18 cellular contexts compared by ENCODE assay signal in genomic region chr16:55668337-55669281, GRCh38. TPM values are rescaled to one million over a fixed set of nuclear protein-coding genes. Genes with fewer than 3 reads are reported as not detected.
DNase-seq lines count a peak whose midpoint lies in the region; ATAC-seq, FAIRE-seq and TF ChIP-seq lines count a peak whose summit lies in the region.
"Had no signal": no experiment of that assay in that cellular context is flagged by ENCODE, and none has a peak within 500 bp of the region (broad histone marks: within the 10 kb centered on the region; RNA-seq: fewer than 3 reads in every experiment).

No MANE protein-coding gene starts in this region.

- ATAC-seq in GM19452 (IDR thresholded peaks at IDR 0.05; ENCODE audit: unreplicated experiment) (no peak), HG03108 (IDR thresholded peaks at IDR 0.05; ENCODE audit: unreplicated experiment) (no peak)
- ATAC-seq: stimulated activated effector memory CD8-positive, alpha-beta T cell treated with anti-CD3 and anti-CD28 coated beads, Interleukin-12 subunit alpha, Interleukin-12 subunit beta, amount 100 ng/mL, for 72 hours had no signal

- H3K27me3 ChIP-seq in H1 (replicated peaks in 1 of 4; ENCODE audit: control insufficient read depth in 3 of 4, extremely low read depth in 1 of 4, insufficient read depth in 3 of 4, low read length in 3 of 4) (no peaks in the 10 kb centered on the region), mesenchymal stem cell (ENCODE audit: control insufficient read depth in 1 of 2, insufficient read depth in 1 of 2, low read length in 2 of 2) (peaks cover 0 to 8% of the 10 kb centered on the region in 2 experiments)

- H2BK15ac ChIP-seq in H1 (ENCODE audit: low read length) (no peak overlapping the region), mesenchymal stem cell (ENCODE audit: low read depth, poor library complexity, severe bottlenecking) (no peak overlapping the region)

- TF ChIP-seq CTCF in Calu3 (IDR thresholded peaks at IDR 0.05; ENCODE audit: unreplicated experiment): no peak
- TF ChIP-seq CTCF in H1 (IDR thresholded peaks at IDR 0.05; ENCODE audit: control extremely low read depth in 1 of 3, insufficient read depth in 1 of 3, low read depth in 1 of 3, low read length in 3 of 3): no peak

- H3K36me3 Mint-ChIP-seq in Calu3 (ENCODE audit: insufficient read depth, unreplicated experiment): no peaks in the 10 kb centered on the region
- H3K36me3 Mint-ChIP-seq: activated naive CD4-positive, alpha-beta T cell treated with anti-CD3 and anti-CD28 coated beads, Interleukin-2, amount 10 ng/mL, durations not matched to agents 7 days and 5 days; stimulated activated effector memory CD8-positive, alpha-beta T cell treated with anti-CD3 and anti-CD28 coated beads, Interleukin-12 subunit alpha, Interleukin-12 subunit beta, amount 100 ng/mL, for 72 hours had no signal

- POLR2A ChIA-PET in H1 (lab: Charles Lee; ENCODE audit: partially characterized antibody): no interaction called here

- H3K23ac ChIP-seq in H1 (ENCODE audit: insufficient read length) (no peak overlapping the region), mesenchymal stem cell (ENCODE audit: low read length in 2 of 2) (no peak overlapping the region)

- FAIRE-seq in H1 (lab: Jason Lieb, UNC): peak; percentile 72

- no peaks in the 10 kb centered on the region for H3K9me3 ChIP-seq in H1 (ENCODE audit: insufficient read depth in 2 of 2, low read depth in 1 of 2, low read length in 1 of 2)
- H3K9me3 ChIP-seq in mesenchymal stem cell (ENCODE audit: control insufficient read depth, low read length): no peaks in the 10 kb centered on the region

- no peak overlapping the region for H4K91ac ChIP-seq in H1 (replicated peaks; ENCODE audit: insufficient read length, low read length)
- no peak overlapping the region for H4K91ac ChIP-seq in mesenchymal stem cell (ENCODE audit: low read length)

- no peak for TF ChIP-seq EP300 in H1 (IDR thresholded peaks at IDR 0.05; ENCODE audit: borderline replicate concordance in 1 of 2, low read depth in 2 of 2, low read length in 2 of 2)

- no peak overlapping the region; the same call in 1 of the 2 replicates for H2AFZ ChIP-seq in H1 (ENCODE audit: low read length)
- H2AFZ ChIP-seq in mesenchymal stem cell (ENCODE audit: low read depth, low read length): no peak overlapping the region

- TF ChIP-seq RAD21 in H1 (IDR thresholded peaks at IDR 0.05 in 1 of 2, conservative IDR thresholded peaks at IDR 0.05 in 1 of 2; ENCODE audit: low read depth in 2 of 2, low read length in 2 of 2): no peak

- DNase-seq in Calu3: peak; percentile 50
- DNase-seq in LHCN-M2 (ENCODE audit: low read depth): peak; percentile 19
- DNase-seq in H1 (ENCODE audit: low read depth in 1 of 2, low spot score in 2 of 2): peak in 1 of 2 experiments; percentile 5
- DNase-seq in mesenchymal stem cell: no peak
- no peak for DNase-seq in activated CD4-positive, CD25-positive, alpha-beta regulatory T cell (lab: John Stamatoyannopoulos, UW)
- DNase-seq in activated CD8-positive, alpha-beta memory T cell treated with anti-CD3 and anti-CD28 coated beads for 24 hours: no peak
- DNase-seq: activated naive CD4-positive, alpha-beta T cell treated with anti-CD3 and anti-CD28 coated beads, Interleukin-2, amount 10 ng/mL, durations not matched to agents 7 days and 5 days; DMS79; erythroblast; NCI-H2081; NCI-H82; SIG-M5; stimulated activated CD4-positive, alpha-beta T cell treated with anti-CD3 and anti-CD28 coated beads, Interleukin-2, amount 100 ng/mL, for 48 hours had no signal

- H3K36me3 ChIP-seq in H1 (ENCODE audit: control insufficient read depth in 2 of 4, insufficient read depth in 4 of 4, low read length in 3 of 4) (no peaks in the 10 kb centered on the region), mesenchymal stem cell (ENCODE audit: control insufficient read depth in 1 of 2, insufficient read depth in 2 of 2, low read depth in 1 of 2, low read length in 2 of 2) (no peaks in the 10 kb centered on the region)

- H3K9ac ChIP-seq in H1 (replicated peaks in 1 of 4; ENCODE audit: extremely low read depth in 1 of 4, low read depth in 3 of 4, low read length in 3 of 4) (no peak overlapping the region), mesenchymal stem cell (ENCODE audit: low read length) (peak overlapping the region; percentile 31)
- H3K9ac ChIP-seq: KMS-11 had no signal

- no peak for TF ChIP-seq POLR2A in H1 (IDR thresholded peaks at IDR 0.05; ENCODE audit: control extremely low read depth in 1 of 2, low read depth in 2 of 2, low read length in 2 of 2)

- peak overlapping the region; percentile 20; the same call in 1 of the 2 replicates for H2BK5ac ChIP-seq in H1 (ENCODE audit: low read depth, low read length)
- no peak overlapping the region for H2BK5ac ChIP-seq in mesenchymal stem cell (ENCODE audit: low read depth, low read length, poor library complexity, severe bottlenecking)

- H2BK20ac ChIP-seq in H1 (ENCODE audit: low read length): peak overlapping the region; percentile 13; the same call in 1 of the 2 replicates

- H3K14ac ChIP-seq in H1 (ENCODE audit: insufficient read length) (no peak overlapping the region), mesenchymal stem cell (ENCODE audit: low read length in 2 of 2) (no peak overlapping the region)

- no peak overlapping the region for H2BK120ac ChIP-seq in H1 (replicated peaks; ENCODE audit: low read depth, low read length)
- no peak overlapping the region for H2BK120ac ChIP-seq in mesenchymal stem cell (ENCODE audit: low read depth, low read length)

- H2BK12ac ChIP-seq in H1 (ENCODE audit: low read depth, low read length): no peak overlapping the region
- no peak overlapping the region for H2BK12ac ChIP-seq in mesenchymal stem cell (ENCODE audit: low read length in 2 of 2)

- H3K4me1 ChIP-seq in H1 (replicated peaks in 1 of 4; ENCODE audit: control insufficient read depth in 3 of 4, insufficient read depth in 4 of 4, low read length in 3 of 4) (peaks cover 2 to 11% (median 5%) of the 10 kb centered on the region in 4 experiments; a peak in 5 of 7 replicates), mesenchymal stem cell (ENCODE audit: control insufficient read depth, insufficient read depth, low read depth, low read length) (no peaks in the 10 kb centered on the region)

- no peaks in the 10 kb centered on the region; the same call in 1 of the 2 replicates for H3K23me2 ChIP-seq in H1 (ENCODE audit: low read depth, low read length)

- no peaks in the 10 kb centered on the region for H4K20me1 ChIP-seq in H1 (replicated peaks in 1 of 2; ENCODE audit: control insufficient read depth in 1 of 2, insufficient read depth in 2 of 2, low read length in 2 of 2)

- CTCF ChIA-PET in Calu3 (lab: Charles Lee): interaction anchor here (0.6 to 1.2 kb wide), 2 partner anchors 172 to 204 kb away, joined by 3 to 4 read pairs; no protein-coding TSS in a partner anchor
- CTCF ChIA-PET in H1 (lab: Charles Lee; ENCODE audit: partially characterized antibody): interaction anchor here (0.9 to 3.1 kb wide), 8 partner anchors 8 to 204 kb away, joined by 3 to 13 read pairs (median 6); partner anchors contain the start of gene SLC6A2

- WGBS in H1 (ENCODE audit: extremely low coverage in 1 of 2, insufficient coverage in 1 of 2, insufficient read length in 1 of 2, insufficient replicate concordance in 2 of 2, low coverage in 1 of 2, low lambda C conversion rate in 2 of 2, missing lambda C conversion rate in 1 of 2), 2 experiments: 83% methylated on average over 9 of the region's 9 CpGs; no CpG with 5 or more reads in 1 of the 2 experiments
- 69% methylated on average over 9 of the region's 9 CpGs for WGBS in mesenchymal stem cell

- H3K9me3 Mint-ChIP-seq in Calu3 (ENCODE audit: low read depth, unreplicated experiment): peaks cover 3% of the 10 kb centered on the region
- H3K9me3 Mint-ChIP-seq: activated naive CD4-positive, alpha-beta T cell treated with anti-CD3 and anti-CD28 coated beads, Interleukin-2, amount 10 ng/mL, durations not matched to agents 7 days and 5 days had no signal

- no peak overlapping the region for H3K27ac Mint-ChIP-seq in Calu3 (ENCODE audit: unreplicated experiment)
- H3K27ac Mint-ChIP-seq: activated naive CD4-positive, alpha-beta T cell treated with anti-CD3 and anti-CD28 coated beads, Interleukin-2, amount 10 ng/mL, durations not matched to agents 7 days and 5 days; stimulated activated effector memory CD8-positive, alpha-beta T cell treated with anti-CD3 and anti-CD28 coated beads, Interleukin-12 subunit alpha, Interleukin-12 subunit beta, amount 100 ng/mL, for 72 hours had no signal

- no peak overlapping the region for H3K56ac ChIP-seq in H1 (replicated peaks; ENCODE audit: insufficient read length, low read depth, low read length)

- no peak overlapping the region for H3K18ac ChIP-seq in H1 (ENCODE audit: extremely low read depth, low read length)
- H3K18ac ChIP-seq in mesenchymal stem cell (ENCODE audit: low read depth in 1 of 2, low read length in 2 of 2): no peak overlapping the region

- no peaks in the 10 kb centered on the region for H3K4me1 Mint-ChIP-seq in Calu3 (ENCODE audit: low read depth, unreplicated experiment)
- H3K4me1 Mint-ChIP-seq: activated naive CD4-positive, alpha-beta T cell treated with anti-CD3 and anti-CD28 coated beads, Interleukin-2, amount 10 ng/mL, durations not matched to agents 7 days and 5 days; central memory CD8-positive, alpha-beta T cell; stimulated activated effector memory CD8-positive, alpha-beta T cell treated with anti-CD3 and anti-CD28 coated beads, Interleukin-12 subunit alpha, Interleukin-12 subunit beta, amount 100 ng/mL, for 72 hours had no signal

- no peak overlapping the region for H4K5ac ChIP-seq in H1 (ENCODE audit: insufficient read length, low read depth, low read length)

- peak overlapping the region in 1 of 2 experiments; percentile 13; a peak in 1 of 4 replicates for H3K4me2 ChIP-seq in H1 (ENCODE audit: insufficient read depth in 1 of 2, low read depth in 2 of 2, low read length in 2 of 2)
- no peak overlapping the region for H3K4me2 ChIP-seq in mesenchymal stem cell (ENCODE audit: low read length, poor library complexity, severe bottlenecking)
- H3K4me2 ChIP-seq: KMS-11 had no signal

- H3K4ac ChIP-seq in H1 (replicated peaks; ENCODE audit: insufficient read length, low read depth, low read length) (no peak overlapping the region), mesenchymal stem cell (ENCODE audit: low read depth in 1 of 2, low read length in 2 of 2) (no peak overlapping the region)

- H3K27ac ChIP-seq in H1 (ENCODE audit: low read depth, low read length) (no peak overlapping the region), mesenchymal stem cell (ENCODE audit: low read length, poor library complexity, severe bottlenecking) (no peak overlapping the region)
- H3K27ac ChIP-seq: KMS-11 had no signal

- no peak overlapping the region for H3K4me3 ChIP-seq in H1 (ENCODE audit: extremely low read depth in 1 of 4, insufficient read depth in 2 of 4, low read depth in 3 of 4, low read length in 4 of 4)
- H3K4me3 ChIP-seq in mesenchymal stem cell (ENCODE audit: insufficient read depth in 1 of 2, low read depth in 1 of 2, low read length in 2 of 2): no peak overlapping the region

- intact Hi-C loops in Calu3 (cut with micrococcal nuclease; ENCODE audit: unreplicated experiment): no loop called here

- no peak overlapping the region for H4K8ac ChIP-seq in H1 (ENCODE audit: extremely low read depth, insufficient read depth, low read length)
- H4K8ac ChIP-seq in mesenchymal stem cell (ENCODE audit: low read length): no peak overlapping the region

- H2AK5ac ChIP-seq in H1 (ENCODE audit: low read depth, low read length) (peak overlapping the region; percentile 67; the same call in 1 of the 2 replicates), mesenchymal stem cell (ENCODE audit: low read length, severe bottlenecking) (no peak overlapping the region)

- H3K79me2 ChIP-seq in H1 (ENCODE audit: control insufficient read depth in 1 of 2, insufficient read depth in 2 of 2, low read length in 2 of 2): no peaks in the 10 kb centered on the region

- H3K27me3 Mint-ChIP-seq in Calu3 (ENCODE audit: unreplicated experiment): peaks cover 8% of the 10 kb centered on the region
- H3K27me3 Mint-ChIP-seq: activated naive CD4-positive, alpha-beta T cell treated with anti-CD3 and anti-CD28 coated beads, Interleukin-2, amount 10 ng/mL, durations not matched to agents 7 days and 5 days had no signal

- BruUV-seq in Calu3 (replicated peaks; lab: Mats Ljungman, UMichigan): no TSS peak

- no peak overlapping the region for H3K4me3 Mint-ChIP-seq in Calu3 (ENCODE audit: low read depth, unreplicated experiment)
- H3K4me3 Mint-ChIP-seq: activated naive CD4-positive, alpha-beta T cell treated with anti-CD3 and anti-CD28 coated beads, Interleukin-2, amount 10 ng/mL, durations not matched to agents 7 days and 5 days; central memory CD8-positive, alpha-beta T cell; stimulated activated effector memory CD8-positive, alpha-beta T cell treated with anti-CD3 and anti-CD28 coated beads, Interleukin-12 subunit alpha, Interleukin-12 subunit beta, amount 100 ng/mL, for 72 hours had no signal

- H3K79me1 ChIP-seq in H1 (ENCODE audit: low read depth, low read length): no peaks in the 10 kb centered on the region
- H3K79me1 ChIP-seq in mesenchymal stem cell (replicated peaks; ENCODE audit: low read length, poor library complexity, severe bottlenecking): no peaks in the 10 kb centered on the region

RNA-seq across cellular contexts. Expression of gene SLC6A2, which starts 12.8 kb away (rescaled TPM):
- not detected in 2 replicates for total RNA-seq in Calu3 (2022)
- not detected in 2 replicates for total RNA-seq in LHCN-M2 (2014; rRNA removed)
- not detected for polyA plus RNA-seq in LHCN-M2 (2012)
- total RNA-seq in H1 (2021; fragmentation: NEBNext Ultra II Directional; extraction: Animal tissue kit (Norgen Biotek cat#: 25700)): 0.40 TPM in 1 of 2 replicates, not detected in the other
- polyA plus RNA-seq in H1 (2011; rRNA removed): 0.25 and 0.35 TPM in 2 replicates
- 0.19 TPM for polyA plus RNA-seq in H1 (2011; cell fraction: cytosol; rRNA removed)
- 0.44 TPM for polyA plus RNA-seq in H1 (2011; cell fraction: nucleus; rRNA removed)
- 0.06 to 0.28 TPM (median 0.15 TPM) in 4 replicates for polyA plus RNA-seq in H1 (2012, experiment 1 of 2)
- polyA plus RNA-seq in H1 (2012, experiment 2 of 2): 0.29 TPM
- 0.18 TPM for polyA plus RNA-seq in H1 (2013, experiment 1 of 2)
- polyA plus RNA-seq in H1 (2013, experiment 2 of 2): 0.13 TPM
- polyA minus RNA-seq in H1 (2011; rRNA and poly(A)+ RNA removed): 0.41 and 0.59 TPM in 2 replicates
- not detected for polyA minus RNA-seq in H1 (2011; cell fraction: cytosol; rRNA and poly(A)+ RNA removed)
- not detected for polyA minus RNA-seq in H1 (2011; cell fraction: nucleus; rRNA and poly(A)+ RNA removed)
- polyA plus RNA-seq in mesenchymal stem cell (2013, experiment 1 of 2): not detected
- polyA plus RNA-seq in mesenchymal stem cell (2013, experiment 2 of 2): not detected

Comparison
In these comparisons a context has a peak if more than half of its experiments do, and no peak if none do; other contexts are left out.
1. DNase-seq: peak in Calu3 (single experiment) and LHCN-M2 (single experiment); none in mesenchymal stem cell (single experiment), activated CD4-positive, CD25-positive, alpha-beta regulatory T cell (0 of 4) and activated CD8-positive, alpha-beta memory T cell treated with anti-CD3 and anti-CD28 coated beads for 24 hours (single experiment).